In the genomic region with DNA sequence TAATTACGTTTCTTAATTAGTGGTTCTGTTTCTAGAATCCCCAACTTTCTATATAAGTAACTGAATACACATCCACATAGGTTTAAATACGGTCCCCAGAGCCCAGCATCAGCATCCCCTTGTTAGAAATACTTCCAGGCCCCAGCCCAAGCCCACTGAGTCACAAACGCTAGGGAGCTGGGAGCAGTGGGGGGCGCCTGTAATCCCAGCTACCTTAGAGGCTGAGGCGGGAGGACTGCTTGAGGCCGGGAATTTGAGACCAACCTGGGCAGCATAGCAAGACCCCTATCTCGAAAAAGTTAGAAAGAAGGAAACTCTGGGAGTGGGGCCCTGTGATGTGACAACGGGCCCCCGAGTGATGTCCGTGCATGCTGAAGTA, we compare ENCODE assay signal across 11 cellular contexts. TPM values are rescaled to one million over a fixed set of nuclear protein-coding genes. Genes with fewer than 3 reads are reported as not detected.
A peak's percentile ranks its signal among the peaks of the same experiment; 100 is the strongest.
DNase-seq lines count a peak whose midpoint lies in the region; ATAC-seq, FAIRE-seq and TF ChIP-seq lines count a peak whose summit lies in the region.
"Had no signal": no experiment of that assay in that cellular context is flagged by ENCODE, and none has a peak within 500 bp of the region (broad histone marks: within the 10 kb centered on the region; RNA-seq: fewer than 3 reads in every experiment).

No MANE protein-coding gene starts in this region.

- H3K4me3 Mint-ChIP-seq in activated CD4-positive, alpha-beta T cell treated with anti-CD3 and anti-CD28 coated beads for 36 hours, result peak overlapping the region; percentile 52
- H3K4me3 Mint-ChIP-seq in activated naive CD8-positive, alpha-beta T cell treated with anti-CD3 and anti-CD28 coated beads for 36 hours, result peak overlapping the region; percentile 57

- peaks cover 2% of the 10 kb centered on the region for H3K4me1 Mint-ChIP-seq in activated CD4-positive, alpha-beta T cell treated with anti-CD3 and anti-CD28 coated beads for 36 hours
- H3K4me1 Mint-ChIP-seq in activated naive CD8-positive, alpha-beta T cell treated with anti-CD3 and anti-CD28 coated beads for 36 hours, result peaks cover 2% of the 10 kb centered on the region

- H3K79me2 ChIP-seq in HepG2 (ENCODE audit: insufficient read depth, low read length), result peaks cover 5% of the 10 kb centered on the region

- no peak overlapping the region for H2AFZ ChIP-seq in HepG2 (ENCODE audit: low read length)

- FAIRE-seq in HepG2 (lab: Jason Lieb, UNC), result no peak
- FAIRE-seq in GM19239 (lab: Jason Lieb, UNC), result no peak
- FAIRE-seq: A204.1 had no signal

- POLR2A ChIA-PET in activated CD4-positive, alpha-beta T cell treated with anti-CD3 and anti-CD28 coated beads for 36 hours (lab: Charles Lee), result no interaction called here
- POLR2A ChIA-PET in HepG2 (lab: Yijun Ruan, JAX), result interaction anchor here (1.2 to 2.3 kb wide), 3 partner anchors 13 to 80 kb away, joined by 3 to 12 read pairs (median 9); partner anchors contain the start of gene RPP40

- H3K9ac ChIP-seq in HepG2 (ENCODE audit: insufficient read depth, low read depth, low read length), result peak overlapping the region; percentile 76

- H3K9me3 Mint-ChIP-seq in activated CD4-positive, alpha-beta T cell treated with anti-CD3 and anti-CD28 coated beads for 36 hours (ENCODE audit: low read depth), result no peaks in the 10 kb centered on the region
- no peaks in the 10 kb centered on the region for H3K9me3 Mint-ChIP-seq in activated naive CD8-positive, alpha-beta T cell treated with anti-CD3 and anti-CD28 coated beads for 36 hours

- H3K4me1 ChIP-seq in HepG2 (ENCODE audit: insufficient read depth, low read length), result peaks cover 75% of the 10 kb centered on the region
- peaks cover 16 to 31% (median 29%) of the 10 kb centered on the region in 4 donors for H3K4me1 ChIP-seq in stomach

- H3K27ac ChIP-seq in HepG2 (ENCODE audit: extremely low read length, insufficient read depth, low read length), result peak overlapping the region; percentile 81
- peak overlapping the region in 4 of 5 donors; percentile 65 to 81 (median 76) for H3K27ac ChIP-seq in stomach

- TF ChIP-seq RAD21 in HepG2 (CRISPR knock-in tag; IDR thresholded peaks at IDR 0.05), result no peak

- WGBS in HepG2 (ENCODE audit: low lambda C conversion rate), result 45% methylated on average over 10 of the region's 10 CpGs
- 82 to 90% (median 85%) methylated on average over 10 of the region's 10 CpGs for WGBS in stomach, 5 donors

- in situ Hi-C loops in HepG2 (cut with HindIII; ENCODE audit: extremely low pct_ligation_motif_present, low pct_unique_long_range_greater_than_20kb), result no loop called here

- no peak overlapping the region for H3K27ac Mint-ChIP-seq in activated CD4-positive, alpha-beta T cell treated with anti-CD3 and anti-CD28 coated beads for 36 hours
- H3K27ac Mint-ChIP-seq in activated naive CD8-positive, alpha-beta T cell treated with anti-CD3 and anti-CD28 coated beads for 36 hours, result no peak overlapping the region

- peak overlapping the region; percentile 96 for H3K4me2 ChIP-seq in HepG2 (ENCODE audit: low read depth, low read length)

- no peaks in the 10 kb centered on the region for H3K27me3 ChIP-seq in HepG2 (ENCODE audit: control insufficient read depth in 1 of 2, insufficient read depth in 2 of 2, low read length in 2 of 2)
- peaks cover 0 to 48% (median 31%) of the 10 kb centered on the region in 3 donors for H3K27me3 ChIP-seq in stomach

- no peaks in the 10 kb centered on the region for H3K36me3 Mint-ChIP-seq in activated CD4-positive, alpha-beta T cell treated with anti-CD3 and anti-CD28 coated beads for 36 hours (ENCODE audit: low read depth)
- H3K36me3 Mint-ChIP-seq in activated naive CD8-positive, alpha-beta T cell treated with anti-CD3 and anti-CD28 coated beads for 36 hours, result no peaks in the 10 kb centered on the region

- TF ChIP-seq CTCF in HepG2 (CRISPR knock-in tag; IDR thresholded peaks at IDR 0.05), result no peak
- no peak for TF ChIP-seq CTCF in stomach (IDR thresholded peaks at IDR 0.05)

- TF ChIP-seq EP300 in HepG2 (IDR thresholded peaks at IDR 0.05; ENCODE audit: low read depth in 2 of 2, low read length in 2 of 2), result no peak
- TF ChIP-seq EP300 in HepG2 (CRISPR knock-in tag; IDR thresholded peaks at IDR 0.05; ENCODE audit: borderline replicate concordance), result no peak
- TF ChIP-seq EP300 in stomach (IDR thresholded peaks at IDR 0.05), result no peak

- H4K20me1 ChIP-seq in HepG2 (ENCODE audit: insufficient read depth, low read length), result no peaks in the 10 kb centered on the region

- DNase-seq in activated CD4-positive, alpha-beta T cell treated with anti-CD3 and anti-CD28 coated beads for 36 hours, result no peak
- DNase-seq in activated CD4-positive, alpha-beta T cell treated with anti-CD3 and anti-CD28 coated beads for 4 hours, result no peak
- no peak for DNase-seq in activated naive CD8-positive, alpha-beta T cell treated with anti-CD3 and anti-CD28 coated beads for 36 hours
- DNase-seq in HepG2 (ENCODE audit: low spot score), result no peak
- DNase-seq in stomach, result no peak
- DNase-seq in activated CD8-positive, alpha-beta memory T cell treated with anti-CD3 and anti-CD28 coated beads for 24 hours, result no peak
- no peak for DNase-seq in GM19239 (ENCODE audit: insufficient read length, low spot score)
- DNase-seq: DMS79 treated with DMSO at 0.1 percent for 48 hours, NCI-H524 treated with DMSO at 0.1 percent for 48 hours had no signal

- ATAC-seq in activated CD4-positive, alpha-beta T cell treated with anti-CD3 and anti-CD28 coated beads for 36 hours, result no peak
- ATAC-seq in HepG2, result no peak
- ATAC-seq in HG02763 (IDR thresholded peaks at IDR 0.05; ENCODE audit: unreplicated experiment), result no peak

- no peaks in the 10 kb centered on the region for H3K9me3 ChIP-seq in HepG2 (ENCODE audit: low read length)
- H3K9me3 ChIP-seq in stomach, result no peaks in the 10 kb centered on the region

- H3K36me3 ChIP-seq in HepG2 (replicated peaks in 1 of 2; ENCODE audit: control insufficient read depth in 1 of 2, insufficient read depth in 2 of 2, low read length in 2 of 2), result no peaks in the 10 kb centered on the region
- H3K36me3 ChIP-seq in stomach, result no peaks in the 10 kb centered on the region

- CTCF ChIA-PET in activated CD4-positive, alpha-beta T cell treated with anti-CD3 and anti-CD28 coated beads for 36 hours (lab: Charles Lee), result no interaction called here
- CTCF ChIA-PET in HepG2 (lab: Yijun Ruan, JAX; ENCODE audit: low intra/inter-chr PET ratio, low total read pairs), result no interaction called here

- H3K27me3 Mint-ChIP-seq in activated CD4-positive, alpha-beta T cell treated with anti-CD3 and anti-CD28 coated beads for 36 hours, result peaks cover 35% of the 10 kb centered on the region
- peaks cover 54% of the 10 kb centered on the region for H3K27me3 Mint-ChIP-seq in activated naive CD8-positive, alpha-beta T cell treated with anti-CD3 and anti-CD28 coated beads for 36 hours

- no peak for TF ChIP-seq POLR2A in HepG2 (IDR thresholded peaks at IDR 0.05; ENCODE audit: insufficient read depth in 1 of 2, low read depth in 2 of 2, low read length in 2 of 2)
- TF ChIP-seq POLR2A in stomach (IDR thresholded peaks at IDR 0.05), result no peak

- H3K4me3 ChIP-seq in HepG2 (replicated peaks in 1 of 3; ENCODE audit: insufficient read depth in 1 of 3, low read depth in 2 of 3, low read length in 3 of 3) (peak overlapping the region; percentile 49 to 71 (median 51)), stomach (peak overlapping the region; percentile 57 to 84 (median 64))

- TSS peak; percentile 53 for BruUV-seq in HepG2 (replicated peaks; lab: Mats Ljungman, UMichigan)

- intact Hi-C loops in activated CD4-positive, alpha-beta T cell treated with anti-CD3 and anti-CD28 coated beads for 36 hours (cut with DNase I, micrococcal nuclease), result no loop called here
- intact Hi-C loops in HepG2 (cut with micrococcal nuclease; ENCODE audit: unreplicated experiment), result loop anchor here (5.0 kb wide), 1 partner anchor 33 kb away; no protein-coding TSS in a partner anchor
- intact Hi-C loops in stomach (cut with DNase I; ENCODE audit: low total_unique reads), result no loop called here

RNA-seq across cellular contexts. Expression of gene PPP1R3G, which starts 1.3 kb away (rescaled TPM):
- total RNA-seq in activated CD4-positive, alpha-beta T cell treated with anti-CD3 and anti-CD28 coated beads for 36 hours, result under 1 TPM; 0.09 to 0.11 TPM
- total RNA-seq in activated naive CD8-positive, alpha-beta T cell treated with anti-CD3 and anti-CD28 coated beads for 36 hours, result under 1 TPM; 0.06 to 0.10 TPM
- total RNA-seq in HepG2 (2016; rRNA removed; fragmentation: Illumina TruSeq; extraction: Trizol), result 0.56 and 1.2 TPM in 2 replicates
- total RNA-seq in HepG2 (2016; cell fraction: cytosol; rRNA removed; fragmentation: Illumina TruSeq; extraction: Trizol; ENCODE audit: low read depth), result 0.18 and 0.20 TPM in 2 replicates
- 0.61 and 1.0 TPM in 2 replicates for total RNA-seq in HepG2 (2016; cell fraction: insoluble cytoplasmic fraction; rRNA removed; fragmentation: Illumina TruSeq; extraction: Trizol)
- 0.52 and 0.74 TPM in 2 replicates for total RNA-seq in HepG2 (2016; cell fraction: membrane; rRNA removed; fragmentation: Illumina TruSeq; extraction: Trizol)
- total RNA-seq in HepG2 (2016; cell fraction: nucleus; rRNA removed; fragmentation: Illumina TruSeq; extraction: Trizol), result 0.88 and 1.0 TPM in 2 replicates
- 1.3 and 1.8 TPM in 2 replicates for polyA plus RNA-seq in HepG2 (2011; rRNA removed)
- polyA plus RNA-seq in HepG2 (2011; cell fraction: cytosol; rRNA removed), result 1.5 and 1.9 TPM in 2 replicates
- polyA plus RNA-seq in HepG2 (2011; cell fraction: nucleus; rRNA removed), result 3.4 and 3.6 TPM in 2 replicates
- polyA plus RNA-seq in HepG2 (2012), result 2.0 and 2.2 TPM in 2 replicates
- polyA plus RNA-seq in HepG2 (2016; cell fraction: cytosol; fragmentation: Illumina TruSeq; extraction: Trizol; ENCODE audit: low read depth), result 0.11 TPM in 2 replicates
- 0.44 and 0.60 TPM in 2 replicates for polyA plus RNA-seq in HepG2 (2016; cell fraction: insoluble cytoplasmic fraction; fragmentation: Illumina TruSeq; extraction: Trizol; ENCODE audit: low read depth)
- 0.29 and 0.52 TPM in 2 replicates for polyA plus RNA-seq in HepG2 (2016; cell fraction: membrane; fragmentation: Illumina TruSeq; extraction: Trizol; ENCODE audit: low read depth)
- 0.61 and 0.77 TPM in 2 replicates for polyA plus RNA-seq in HepG2 (2016; cell fraction: nucleus; fragmentation: Illumina TruSeq; extraction: Trizol; ENCODE audit: insufficient read depth, low read depth)
- 0.14 and 3.0 TPM in 2 replicates for polyA minus RNA-seq in HepG2 (2011; rRNA and poly(A)+ RNA removed; ENCODE audit: low replicate concordance)
- 2.1 and 2.3 TPM in 2 replicates for polyA minus RNA-seq in HepG2 (2011; cell fraction: cytosol; rRNA and poly(A)+ RNA removed)
- 4.5 and 4.8 TPM in 2 replicates for polyA minus RNA-seq in HepG2 (2011; cell fraction: nucleus; rRNA and poly(A)+ RNA removed)
- 1 to 10 TPM in 1 of 5 donors, under 1 TPM in 2, not detected in 2; 0.29 to 1.3 (median 0.45) TPM for total RNA-seq in stomach
- under 1 TPM; 0.12 to 0.78 (median 0.76) TPM for polyA plus RNA-seq in stomach
